In the genomic region with DNA sequence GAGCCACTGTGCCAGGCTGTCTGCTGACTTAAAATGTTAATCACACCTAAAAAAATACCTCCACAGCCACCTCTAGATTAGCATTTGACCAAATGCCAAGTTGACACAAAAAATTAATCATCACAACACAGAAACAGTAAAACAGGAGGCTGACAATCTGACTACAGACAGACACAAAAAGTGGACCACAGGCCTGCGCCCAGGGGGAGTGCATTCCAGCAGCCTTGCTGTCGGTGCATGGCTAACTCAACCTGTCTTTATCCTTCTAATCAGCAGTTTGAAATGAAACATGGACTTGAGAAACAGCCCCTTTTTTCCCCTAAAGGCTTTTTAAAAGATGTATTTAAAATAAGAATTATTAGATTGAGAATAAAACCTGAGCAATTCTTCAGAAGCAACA, we compare ENCODE assay signal across 10 cellular contexts.
"Had no signal": no experiment of that assay in that cellular context is flagged by ENCODE, and none has a peak within 500 bp of the region (broad histone marks: within the 10 kb centered on the region; RNA-seq: fewer than 3 reads in every experiment).

No MANE protein-coding gene starts in this region.

- ATAC-seq: GM23338, HCT116, HepG2 had no signal

- H3K4me3 ChIP-seq: GM23338, HAP-1 had no signal

- H3K9me3 ChIP-seq: HAP-1 had no signal

- H3K27ac ChIP-seq: HL-60, KMS-11 had no signal

- H3K36me3 ChIP-seq: HAP-1 had no signal

- H3K4me1 ChIP-seq: HAP-1 had no signal

- FAIRE-seq: H1, H54, HepG2 had no signal

- H3K4me2 ChIP-seq: GM23338, KMS-11 had no signal

- DNase-seq: HFFc6, KBM-7 had no signal
